In genomic region chr4:98148856-98149255, GRCh38 we compare ENCODE assay signal across 13 cellular contexts. TPM values are rescaled to one million over a fixed set of nuclear protein-coding genes. Genes with fewer than 3 reads are reported as not detected.
DNase-seq lines count a peak whose midpoint lies in the region; ATAC-seq and TF ChIP-seq lines count a peak whose summit lies in the region.
"Had no signal": no experiment of that assay in that cellular context is flagged by ENCODE, and none has a peak within 500 bp of the region (broad histone marks: within the 10 kb centered on the region; RNA-seq: fewer than 3 reads in every experiment).

No MANE protein-coding gene starts in this region.

- no peaks in the 10 kb centered on the region for H4K20me1 ChIP-seq in HCT116 (ENCODE audit: insufficient read depth)
- H4K20me1 ChIP-seq in OCI-LY7 (ENCODE audit: insufficient read depth, low read length), result no peaks in the 10 kb centered on the region

- no peaks in the 10 kb centered on the region for H3K79me2 ChIP-seq in HCT116 (ENCODE audit: insufficient read depth, low read length)
- no peaks in the 10 kb centered on the region for H3K79me2 ChIP-seq in OCI-LY7 (ENCODE audit: insufficient read depth, low read depth, low read length)

- no peak overlapping the region for H3K4me3 ChIP-seq in HCT116 (replicated peaks in 1 of 2; ENCODE audit: low read depth in 1 of 2, low read length in 2 of 2)
- H3K4me3 ChIP-seq in OCI-LY7 (ENCODE audit: low read depth, low read length, poor library complexity, severe bottlenecking), result no peak overlapping the region
- H3K4me3 ChIP-seq: heart right ventricle, K562 had no signal

- no peak overlapping the region for H3K9ac ChIP-seq in HCT116 (ENCODE audit: low read length)

- H3K9me2 ChIP-seq in HCT116 (ENCODE audit: insufficient read depth), result no peaks in the 10 kb centered on the region
- no peaks in the 10 kb centered on the region for H3K9me2 ChIP-seq in OCI-LY7 (ENCODE audit: insufficient read depth, low read length)

- DNase-seq in DMS153 (lab: John Stamatoyannopoulos, UW) (peak; percentile 47), HCT116 (ENCODE audit: low read depth, low spot score) (no peak), OCI-LY7 (ENCODE audit: low spot score) (no peak), iris pigment epithelial cell (ENCODE audit: low read depth) (peak; percentile 34), NCI-H524 (lab: John Stamatoyannopoulos, UW) (no peak), islet precursor cell (no peak), omental fat pad (ENCODE audit: low spot score) (no peak)
- DNase-seq: heart right ventricle, T1000 had no signal

- RAD21 ChIA-PET in HCT116 (lab: Charles Lee; ENCODE audit: low non-redundant PET in 1 of 2, low total read pairs in 2 of 2, uncharacterized antibody in 2 of 2, unreplicated experiment in 2 of 2), result no interaction called here

- BruUV-seq in HCT116 (replicated peaks; lab: Mats Ljungman, UMichigan) (no TSS peak), OCI-LY7 (replicated peaks; lab: Mats Ljungman, UMichigan) (no TSS peak)

- ATAC-seq in HCT116, result no peak
- ATAC-seq in omental fat pad (ENCODE audit: low FRiP score), result no peak
- ATAC-seq: heart right ventricle, K562, left lobe of liver had no signal

- CTCF ChIA-PET in HCT116 (lab: Charles Lee), result interaction anchor here (1.1 kb wide), 1 partner anchor 907 kb away, joined by 3 read pairs; no protein-coding TSS in a partner anchor
- CTCF ChIA-PET in OCI-LY7 (lab: Charles Lee; ENCODE audit: unreplicated experiment), result no interaction called here

- H3K4me1 ChIP-seq in HCT116 (ENCODE audit: control insufficient read depth in 1 of 2, insufficient read depth in 2 of 2, low read length in 2 of 2) (peaks cover 4 to 6% of the 10 kb centered on the region in 2 experiments; a peak in 3 of 4 replicates), OCI-LY7 (ENCODE audit: insufficient read depth, low read length, poor library complexity, severe bottlenecking) (peaks cover 12% of the 10 kb centered on the region)

- TF ChIP-seq RAD21 in HCT116 (IDR thresholded peaks at IDR 0.05; ENCODE audit: low read depth), result no peak

- POLR2A ChIA-PET in HCT116 (lab: Charles Lee) (no interaction called here), OCI-LY7 (lab: Charles Lee) (interaction anchor here (0.5 to 1.0 kb wide), 6 partner anchors 9 to 1802 kb away, joined by 3 to 4 read pairs (median 3); partner anchors contain the start of gene METAP1)

- TF ChIP-seq CTCF in HCT116 (IDR thresholded peaks at IDR 0.05 in 2 of 3, conservative IDR thresholded peaks at IDR 0.05 in 1 of 3; ENCODE audit: borderline replicate concordance in 1 of 3, insufficient read depth in 1 of 3, low read depth in 2 of 3, low read length in 2 of 3), result no peak
- TF ChIP-seq CTCF in OCI-LY7 (conservative IDR thresholded peaks at IDR 0.05; ENCODE audit: low read length), result no peak
- TF ChIP-seq CTCF in omental fat pad (IDR thresholded peaks at IDR 0.05), result no peak

- intact Hi-C loops in HCT116 (cut with micrococcal nuclease) (loop anchor here (5.0 to 10.0 kb wide), 2 partner anchors 596 to 1258 kb away; no protein-coding TSS in a partner anchor), OCI-LY7 (cut with micrococcal nuclease; ENCODE audit: unreplicated experiment) (loop anchor here (10.0 kb wide), 4 partner anchors 906 to 1416 kb away; partner anchors contain the start of genes ADH5 and TRMT10A)

- H3K27ac ChIP-seq in HCT116 (ENCODE audit: low read depth, low read length), result no peak overlapping the region
- H3K27ac ChIP-seq in OCI-LY7 (ENCODE audit: low read depth, low read length, poor library complexity, severe bottlenecking), result no peak overlapping the region
- H3K27ac ChIP-seq: heart right ventricle, RWPE1 had no signal

- no peak overlapping the region for H3K4me2 ChIP-seq in HCT116 (ENCODE audit: low read length)
- no peak overlapping the region for H3K4me2 ChIP-seq in OCI-LY7 (ENCODE audit: low read length)

- H2AFZ ChIP-seq in HCT116 (ENCODE audit: low read depth, low read length, poor library complexity, severe bottlenecking) (peak overlapping the region; percentile 12), OCI-LY7 (ENCODE audit: low read length) (peak overlapping the region; percentile 28; the same call in 1 of the 2 replicates)

- H3K36me3 ChIP-seq in HCT116 (ENCODE audit: control insufficient read depth in 1 of 2, insufficient read depth in 2 of 2, low read length in 2 of 2) (no peaks in the 10 kb centered on the region), OCI-LY7 (ENCODE audit: insufficient read depth, low read length) (no peaks in the 10 kb centered on the region)
- H3K36me3 ChIP-seq: heart right ventricle had no signal

- H3K9me3 ChIP-seq in HCT116 (ENCODE audit: control insufficient read depth in 1 of 2, insufficient read depth in 1 of 2, low read depth in 1 of 2, low read length in 2 of 2), result no peaks in the 10 kb centered on the region
- no peaks in the 10 kb centered on the region for H3K9me3 ChIP-seq in OCI-LY7 (ENCODE audit: low read length)
- H3K9me3 ChIP-seq: heart right ventricle had no signal

- H3K27me3 ChIP-seq in HCT116 (ENCODE audit: insufficient read depth, low read length), result no peaks in the 10 kb centered on the region
- H3K27me3 ChIP-seq: heart right ventricle had no signal

- TF ChIP-seq POLR2A in HCT116 (IDR thresholded peaks at IDR 0.05; ENCODE audit: borderline replicate concordance, extremely low read depth, insufficient read depth, insufficient read length), result no peak

TF ChIP-seq in HCT116, 20 proteins besides CTCF, POLR2A, EP300 and RAD21 (continues in another document):
- TF ChIP-seq POLR2AphosphoS5 (IDR thresholded peaks at IDR 0.05; ENCODE audit: low read depth, low read length) (no peak), ELF1 (IDR thresholded peaks at IDR 0.05; ENCODE audit: borderline replicate concordance, low read depth) (no peak), JUND (IDR thresholded peaks at IDR 0.05) (no peak), SIN3A (IDR thresholded peaks at IDR 0.05; ENCODE audit: low read depth) (no peak), EGR1 (IDR thresholded peaks at IDR 0.05; ENCODE audit: low read depth) (no peak), MAX (IDR thresholded peaks at IDR 0.05) (no peak), SRF (IDR thresholded peaks at IDR 0.05; ENCODE audit: low read depth) (no peak), YY1 (IDR thresholded peaks at IDR 0.05; ENCODE audit: extremely low read depth, insufficient replicate concordance, low read depth, low read length) (no peak), ZFX (IDR thresholded peaks at IDR 0.05) (no peak), SP1 (IDR thresholded peaks at IDR 0.05; ENCODE audit: low read depth) (no peak), ATF3 (IDR thresholded peaks at IDR 0.05) (no peak), CBX3 (IDR thresholded peaks at IDR 0.05; ENCODE audit: low read depth) (no peak), FOSL1 (IDR thresholded peaks at IDR 0.05; ENCODE audit: low read depth) (no peak), ZNF274 (IDR thresholded peaks at IDR 0.05; ENCODE audit: low read depth, low read length) (no peak), EZH2 (IDR thresholded peaks at IDR 0.05) (no peak), EZH2phosphoT487 (IDR thresholded peaks at IDR 0.05; ENCODE audit: borderline replicate concordance) (no peak), ZBTB33 (IDR thresholded peaks at IDR 0.05; ENCODE audit: extremely low read depth, insufficient replicate concordance, low read length) (no peak), TCF7L2 (IDR thresholded peaks at IDR 0.05; ENCODE audit: borderline replicate concordance, extremely low read depth, insufficient read depth, insufficient read length) (no peak)

RNA-seq across cellular contexts. Expression of gene STPG2, which starts 5.6 kb away (rescaled TPM):
- total RNA-seq in HCT116 (2021; ENCODE audit: unreplicated experiment), result not detected
- 0.04 TPM in 1 of 2 replicates, not detected in the other for polyA plus RNA-seq in HCT116 (2012)
- total RNA-seq in OCI-LY7 (2014; rRNA removed; shearing (Covaris generic)), result not detected in 2 replicates
- total RNA-seq in OCI-LY7 (2022), result not detected in 2 replicates
- total RNA-seq in omental fat pad, result under 1 TPM in 3 of 4 donors, not detected in 1; 0.24 to 0.56 (median 0.47) TPM
- total RNA-seq: K562; natural killer cell treated with Interleukin-12 subunit alpha and Interleukin-12 subunit beta and Interleukin-15 and Interleukin-18, amount 100 ng/mL, for 72 hours had no signal
- polyA plus RNA-seq: K562 had no signal

Comparison
In these comparisons a context has a peak if more than half of its experiments do, and no peak if none do; other contexts are left out.
1. DNase-seq: peak in DMS153 (single experiment) and iris pigment epithelial cell (single experiment); none in HCT116 (single experiment), OCI-LY7 (single experiment), NCI-H524 (0 of 2), islet precursor cell (single experiment) and omental fat pad (single experiment).